ENCODE assay signal across 11 cellular contexts in genomic region chr19:1402411-1403070, GRCh38. TPM values are rescaled to one million over a fixed set of nuclear protein-coding genes. Genes with fewer than 3 reads are reported as not detected.
A peak's percentile ranks its signal among the peaks of the same experiment; 100 is the strongest.
DNase-seq lines count a peak whose midpoint lies in the region; ATAC-seq, FAIRE-seq and TF ChIP-seq lines count a peak whose summit lies in the region.
"Had no signal": no experiment of that assay in that cellular context is flagged by ENCODE, and none has a peak within 500 bp of the region (broad histone marks: within the 10 kb centered on the region; RNA-seq: fewer than 3 reads in every experiment).

No MANE protein-coding gene starts in this region.

- H4K20me1 ChIP-seq in OCI-LY3 (ENCODE audit: insufficient read depth, low read length): no peaks in the 10 kb centered on the region
- no peaks in the 10 kb centered on the region for H4K20me1 ChIP-seq in neural cell (ENCODE audit: insufficient read depth)

- CTCF ChIA-PET in Caco-2 (lab: Charles Lee): interaction anchor here (0.5 kb wide), 1 partner anchor 48 kb away, joined by 3 read pairs; no protein-coding TSS in a partner anchor

- H3K36me3 ChIP-seq in Caco-2 (ENCODE audit: control insufficient read depth, insufficient read depth, low read length): peaks cover 2% of the 10 kb centered on the region; the same call in 1 of the 2 replicates
- H3K36me3 ChIP-seq in OCI-LY3 (replicated peaks; ENCODE audit: low read depth, low read length): no peaks in the 10 kb centered on the region
- H3K36me3 ChIP-seq in neural cell (ENCODE audit: insufficient read depth, low read length): no peaks in the 10 kb centered on the region
- H3K36me3 ChIP-seq in psoas muscle (ENCODE audit: insufficient read depth in 1 of 2, low read depth in 1 of 2): peaks cover 0 to 21% of the 10 kb centered on the region in 2 donors
- no peaks in the 10 kb centered on the region for H3K36me3 ChIP-seq in kidney (ENCODE audit: control insufficient read depth in 1 of 2, insufficient read depth in 2 of 2, low read length in 2 of 2)
- H3K36me3 ChIP-seq: thyroid gland had no signal

- no peak for TF ChIP-seq EP300 in neural cell (conservative IDR thresholded peaks at IDR 0.05; ENCODE audit: poor library complexity, severe bottlenecking)

- H3K27ac ChIP-seq in OCI-LY3 (ENCODE audit: low read length): no peak overlapping the region
- H3K27ac ChIP-seq in neural cell (ENCODE audit: low read length): no peak overlapping the region
- no peak overlapping the region for H3K27ac ChIP-seq in psoas muscle
- H3K27ac ChIP-seq in kidney (ENCODE audit: low read depth in 2 of 2, low read length in 2 of 2): no peak overlapping the region
- H3K27ac ChIP-seq: thyroid gland had no signal

- intact Hi-C loops in Caco-2 (cut with micrococcal nuclease; ENCODE audit: unreplicated experiment) (no loop called here), psoas muscle (cut with DNase I) (loop anchor here in 1 of 2 donors (10.0 kb wide), 1 partner anchor 828 kb away; the partner anchor contains the start of gene BSG), kidney (cut with DNase I) (no loop called here)

- no peaks in the 10 kb centered on the region for H3K9me2 ChIP-seq in neural cell (ENCODE audit: insufficient read depth, low read length)

- H3K4me1 Mint-ChIP-seq in Caco-2 (ENCODE audit: low read depth, unreplicated experiment) (no peaks in the 10 kb centered on the region), chondrocyte (ENCODE audit: low read depth) (peaks cover 10% of the 10 kb centered on the region)

- H3F3A ChIP-seq in neural cell (ENCODE audit: insufficient read depth, low read length, poor library complexity, severe bottlenecking): no peaks in the 10 kb centered on the region

- no peak for TF ChIP-seq RAD21 in neural cell (conservative IDR thresholded peaks at IDR 0.05)

- 66 to 73% (median 70%) methylated on average over 24 to 25 of the region's 25 CpGs for WGBS in psoas muscle, 3 donors

- no peak for ATAC-seq in psoas muscle

- H3K4me2 ChIP-seq in OCI-LY3 (ENCODE audit: low read length): peak overlapping the region; percentile 48
- no peak overlapping the region for H3K4me2 ChIP-seq in neural cell (ENCODE audit: low read length)

- H3K4me3 ChIP-seq in Caco-2 (ENCODE audit: low read depth, low read length): no peak overlapping the region
- H3K4me3 ChIP-seq in OCI-LY3 (ENCODE audit: low read length): peak overlapping the region; percentile 56
- peak overlapping the region; percentile 44 for H3K4me3 ChIP-seq in neural cell (ENCODE audit: low read length)
- no peak overlapping the region for H3K4me3 ChIP-seq in psoas muscle
- no peak overlapping the region for H3K4me3 ChIP-seq in kidney (ENCODE audit: low read length in 2 of 2)

- no peak for TF ChIP-seq CTCF in Caco-2 (IDR thresholded peaks at IDR 0.05; ENCODE audit: insufficient read depth in 1 of 2, low read depth in 1 of 2, low read length in 1 of 2, severe bottlenecking in 1 of 2, unreplicated experiment in 1 of 2)
- no peak for TF ChIP-seq CTCF in OCI-LY3 (IDR thresholded peaks at IDR 0.05; ENCODE audit: low read depth, low read length)
- TF ChIP-seq CTCF in chondrocyte (IDR thresholded peaks at IDR 0.05): no peak
- TF ChIP-seq CTCF in neural cell (IDR thresholded peaks at IDR 0.05; ENCODE audit: poor library complexity, severe bottlenecking): no peak
- TF ChIP-seq CTCF in psoas muscle (IDR thresholded peaks at IDR 0.05): no peak
- no peak for TF ChIP-seq CTCF in kidney (IDR thresholded peaks at IDR 0.05; ENCODE audit: borderline replicate concordance, extremely low read depth, insufficient read depth)

- H3K79me2 ChIP-seq in OCI-LY3 (ENCODE audit: low read length) (peaks cover 2% of the 10 kb centered on the region; the same call in 1 of the 2 replicates), neural cell (replicated peaks; ENCODE audit: insufficient read depth, low read length) (no peaks in the 10 kb centered on the region)

- 0 out of 2 replicates have a peak overlapping the region, but pooled peaks have one; percentile 16 for H3K9ac ChIP-seq in OCI-LY3 (ENCODE audit: low read length)
- H3K9ac ChIP-seq in neural cell (ENCODE audit: low read length): peak overlapping the region; percentile 27
- H3K9ac ChIP-seq in kidney (ENCODE audit: low read length in 2 of 2): no peak overlapping the region

- no peaks in the 10 kb centered on the region for H3K9me3 ChIP-seq in Caco-2
- H3K9me3 ChIP-seq in OCI-LY3 (ENCODE audit: insufficient read depth, low read length): no peaks in the 10 kb centered on the region
- H3K9me3 ChIP-seq in neural cell (ENCODE audit: low read length): no peaks in the 10 kb centered on the region
- H3K9me3 ChIP-seq in psoas muscle: no peaks in the 10 kb centered on the region
- H3K9me3 ChIP-seq in kidney (ENCODE audit: control insufficient read depth in 1 of 2, low read length in 2 of 2): no peaks in the 10 kb centered on the region
- H3K9me3 ChIP-seq: thyroid gland had no signal

- no peak for DNase-seq in Caco-2
- DNase-seq in chondrocyte (ENCODE audit: low spot score): no peak
- DNase-seq in psoas muscle: no peak
- no peak for DNase-seq in kidney
- DNase-seq in dermis blood vessel endothelial cell: no peak
- DNase-seq in SHP77 (lab: John Stamatoyannopoulos, UW): no peak
- DNase-seq: stimulated activated CD4-positive, alpha-beta T cell treated with anti-CD3 and anti-CD28 coated beads, Interleukin-4, amount 100 ng/mL, for 24 hours; thyroid gland had no signal

- H2AFZ ChIP-seq in OCI-LY3 (ENCODE audit: low read depth, low read length): no peak overlapping the region; the same call in 1 of the 2 replicates
- H2AFZ ChIP-seq in neural cell (ENCODE audit: low read depth, low read length): no peak overlapping the region

- H3K27me3 ChIP-seq in Caco-2 (replicated peaks; ENCODE audit: control insufficient read depth, insufficient read depth, low read length): no peaks in the 10 kb centered on the region
- H3K27me3 ChIP-seq in OCI-LY3 (ENCODE audit: low read depth, low read length): 0 out of 2 replicates have a peak, but pooled peaks cover 2% of the 10 kb centered on the region
- no peaks in the 10 kb centered on the region for H3K27me3 ChIP-seq in neural cell (ENCODE audit: insufficient read depth, low read depth, low read length)
- H3K27me3 ChIP-seq in psoas muscle (ENCODE audit: insufficient read depth in 3 of 3, low read length in 2 of 3): no peaks in the 10 kb centered on the region
- H3K27me3 ChIP-seq: thyroid gland had no signal

- H3K9me3 Mint-ChIP-seq in Caco-2 (ENCODE audit: unreplicated experiment) (no peaks in the 10 kb centered on the region), chondrocyte (ENCODE audit: low read depth) (no peaks in the 10 kb centered on the region)

- H3K36me3 Mint-ChIP-seq in Caco-2 (ENCODE audit: insufficient read depth, unreplicated experiment) (peaks cover 25% of the 10 kb centered on the region), chondrocyte (ENCODE audit: low read depth) (no peaks in the 10 kb centered on the region)

- no peak overlapping the region for H3K27ac Mint-ChIP-seq in Caco-2 (ENCODE audit: unreplicated experiment)
- no peak overlapping the region for H3K27ac Mint-ChIP-seq in chondrocyte (ENCODE audit: unreplicated experiment)

- POLR2A ChIA-PET in Caco-2 (lab: Charles Lee): no interaction called here

- H3K4me3 Mint-ChIP-seq in Caco-2 (ENCODE audit: unreplicated experiment) (peak overlapping the region; percentile 18), chondrocyte (ENCODE audit: unreplicated experiment) (peak overlapping the region; percentile 61)

- peaks cover 9% of the 10 kb centered on the region for H3K4me1 ChIP-seq in Caco-2
- H3K4me1 ChIP-seq in OCI-LY3 (ENCODE audit: low read length): peaks cover 12% of the 10 kb centered on the region
- peaks cover 12% of the 10 kb centered on the region for H3K4me1 ChIP-seq in psoas muscle
- H3K4me1 ChIP-seq in kidney (ENCODE audit: control insufficient read depth in 1 of 2, insufficient read depth in 1 of 2, low read depth in 1 of 2, low read length in 2 of 2): peaks cover 0 to 18% of the 10 kb centered on the region in 2 donors

- H3K27me3 Mint-ChIP-seq in Caco-2 (ENCODE audit: insufficient read depth, unreplicated experiment) (no peaks in the 10 kb centered on the region), chondrocyte (ENCODE audit: low read depth) (no peaks in the 10 kb centered on the region)

- FAIRE-seq in kidney (lab: Jason Lieb, UNC): no peak
- FAIRE-seq: GM18507 had no signal

- BruUV-seq in Caco-2 (replicated peaks; lab: Mats Ljungman, UMichigan): no TSS peak

RNA-seq across cellular contexts. Expression of gene GAMT, which starts 1.2 kb away (rescaled TPM):
- 67.3 and 75.7 TPM in 2 replicates for total RNA-seq in Caco-2 (2022)
- total RNA-seq in chondrocyte: 30.1 to 34.3 TPM (median 32.5 TPM) in 3 replicates
- polyA plus RNA-seq in neural cell: 32.5 and 54.1 TPM in 2 replicates
- polyA minus RNA-seq in neural cell: 21.3 and 21.7 TPM in 2 replicates
- 100 to 1,000 TPM; 227 to 339 (median 232) TPM for total RNA-seq in psoas muscle
- polyA plus RNA-seq in psoas muscle: 100 to 1,000 TPM; 162 to 464 (median 351) TPM
- 16.3 TPM for total RNA-seq in kidney
- polyA plus RNA-seq in kidney (ENCODE audit: insufficient read depth, low read depth, low replicate concordance): 209 TPM
- 10.7 and 14.8 TPM in 2 replicates for total RNA-seq in dermis blood vessel endothelial cell

RNA-seq across cellular contexts. Expression of gene DAZAP1, which starts 4.8 kb away (rescaled TPM):
- 165 and 180 TPM in 2 replicates for total RNA-seq in Caco-2 (2022)
- 81.1 to 88.0 TPM (median 82.5 TPM) in 3 replicates for total RNA-seq in chondrocyte
- 60.5 and 95.2 TPM in 2 replicates for polyA plus RNA-seq in neural cell
- 34.6 and 39.8 TPM in 2 replicates for polyA minus RNA-seq in neural cell
- total RNA-seq in psoas muscle: 100 to 1,000 TPM in 1 of 4 donors, 10 to 100 TPM in 3; 59.9 to 122 (median 86.9) TPM
- polyA plus RNA-seq in psoas muscle: 100 to 1,000 TPM in 1 of 3 donors, 10 to 100 TPM in 2; 68.9 to 103 (median 94.1) TPM
- total RNA-seq in kidney: 98.5 TPM
- 47.7 TPM for polyA plus RNA-seq in kidney (ENCODE audit: insufficient read depth, low read depth, low replicate concordance)
- 58.0 and 104 TPM in 2 replicates for total RNA-seq in dermis blood vessel endothelial cell

RNA-seq across cellular contexts. Expression of gene NDUFS7, which starts 18.8 kb away (rescaled TPM):
- 111 and 114 TPM in 2 replicates for total RNA-seq in Caco-2 (2022)
- total RNA-seq in chondrocyte: 57.3 to 66.1 TPM (median 57.8 TPM) in 3 replicates
- polyA plus RNA-seq in neural cell: 192 and 196 TPM in 2 replicates
- 53.8 and 57.0 TPM in 2 replicates for polyA minus RNA-seq in neural cell
- 100 to 1,000 TPM; 230 to 338 (median 308) TPM for total RNA-seq in psoas muscle
- 100 to 1,000 TPM; 177 to 423 (median 294) TPM for polyA plus RNA-seq in psoas muscle
- 85.5 TPM for total RNA-seq in kidney
- 265 TPM for polyA plus RNA-seq in kidney (ENCODE audit: insufficient read depth, low read depth, low replicate concordance)
- 98.8 and 104 TPM in 2 replicates for total RNA-seq in dermis blood vessel endothelial cell

RNA-seq across cellular contexts. Expression of gene RPS15, which starts 35.7 kb away (rescaled TPM):
- total RNA-seq in Caco-2 (2022) (1,192 and 1,341 TPM in 2 replicates), chondrocyte (614 to 734 TPM (median 636 TPM) in 3 replicates), psoas muscle (100 to 1,000 TPM; 697 to 992 (median 943) TPM), kidney (893 TPM), dermis blood vessel endothelial cell (380 and 637 TPM in 2 replicates)
- polyA plus RNA-seq in neural cell (452 and 591 TPM in 2 replicates), psoas muscle (1,000 to 10,000 TPM; 2,739 to 4,077 (median 3,158) TPM), kidney (ENCODE audit: insufficient read depth, low read depth, low replicate concordance) (1,823 TPM)
- polyA minus RNA-seq in neural cell: 127 and 197 TPM in 2 replicates

RNA-seq across cellular contexts. Expression of gene APC2, which starts 47.4 kb away (rescaled TPM):
- 9.5 and 11.3 TPM in 2 replicates for total RNA-seq in Caco-2 (2022)
- 1.4 to 3.9 TPM (median 3.9 TPM) in 3 replicates for total RNA-seq in chondrocyte
- 50.5 and 79.7 TPM in 2 replicates for polyA plus RNA-seq in neural cell
- polyA minus RNA-seq in neural cell: 302 and 348 TPM in 2 replicates
- total RNA-seq in psoas muscle: under 1 TPM; 0.04 to 0.06 (median 0.05) TPM
- polyA plus RNA-seq in psoas muscle: under 1 TPM in 2 of 3 donors, not detected in 1; 0.01 to 0.03 TPM
- 0.25 TPM for total RNA-seq in kidney
- polyA plus RNA-seq in kidney (ENCODE audit: insufficient read depth, low read depth, low replicate concordance): not detected
- 0.23 and 0.34 TPM in 2 replicates for total RNA-seq in dermis blood vessel endothelial cell

Comparison
In these comparisons a context has a peak if more than half of its experiments do, and no peak if none do; other contexts are left out.
1. H3K4me3 ChIP-seq: peak in OCI-LY3 (single experiment) and neural cell (single experiment); none in Caco-2 (single experiment), psoas muscle (single experiment) and kidney (0 of 2).
2. H3K9ac ChIP-seq: peak in OCI-LY3 (single experiment) and neural cell (single experiment); none in kidney (0 of 2).